1 cellular context compared by ENCODE assay signal in the genomic region with DNA sequence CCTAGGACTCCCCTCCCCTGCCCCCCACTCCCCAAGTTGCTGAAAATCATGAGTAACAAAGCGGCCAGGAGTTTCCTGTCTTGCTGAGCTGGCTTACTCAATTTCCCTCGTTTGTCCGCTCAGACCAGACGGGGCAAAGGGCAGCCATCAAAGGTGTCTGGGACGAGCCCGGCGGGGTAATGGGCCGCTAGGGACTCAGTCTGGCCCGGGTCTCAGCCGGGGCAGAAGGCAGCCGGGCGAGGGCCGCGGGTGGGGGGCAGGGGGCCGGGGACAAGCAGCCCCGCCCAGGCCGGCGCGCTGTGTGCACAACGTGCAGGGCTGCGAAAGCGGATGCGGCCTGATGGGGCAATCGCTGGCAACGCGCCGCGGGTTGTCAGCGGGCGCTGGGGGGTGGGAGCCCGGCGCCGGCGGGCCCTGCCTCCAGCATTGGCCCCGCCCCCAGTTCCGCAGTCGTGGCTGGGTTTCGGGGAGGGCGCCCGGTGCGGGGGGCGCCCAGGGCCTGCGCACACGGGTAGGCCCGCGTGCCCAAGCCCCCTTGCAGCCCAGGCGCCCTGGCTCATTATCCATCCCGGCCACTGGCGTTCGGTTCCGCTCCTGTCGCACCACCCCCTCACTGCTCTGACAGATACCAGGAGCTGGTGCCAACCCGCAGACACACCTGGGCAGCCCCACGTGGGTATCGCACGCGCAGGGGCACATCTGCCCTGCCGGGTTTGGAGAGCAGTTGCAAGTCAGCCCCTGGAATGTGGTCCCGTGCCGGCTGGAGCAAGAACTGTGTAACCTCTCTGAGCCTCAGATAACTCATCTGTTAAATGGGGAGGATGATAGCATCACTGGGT.
TF ChIP-seq lines count a peak whose summit lies in the region.

No MANE protein-coding gene starts in this region.

TF ChIP-seq in K562, 482 proteins besides CTCF, POLR2A, EP300 and RAD21 (continued from another document and continues in another):
- peak; percentile 91; the same call in 1 of the 2 replicates for TF ChIP-seq MBD1 (CRISPR knock-in tag; IDR thresholded peaks at IDR 0.05)
- TF ChIP-seq ZBTB11 (CRISPR knock-in tag; IDR thresholded peaks at IDR 0.05) = no peak
- TF ChIP-seq TAF7 (tag; IDR thresholded peaks at IDR 0.05) = peak; percentile 21; the same call in 1 of the 2 replicates
- no peak for TF ChIP-seq XRCC4 (IDR thresholded peaks at IDR 0.05; ENCODE audit: extremely low read depth, insufficient read depth, insufficient read length)
- no peak for TF ChIP-seq ZNF3 (CRISPR knock-in tag; IDR thresholded peaks at IDR 0.05)
- no peak for TF ChIP-seq NCOA2 (IDR thresholded peaks at IDR 0.05; ENCODE audit: partially characterized antibody in 2 of 2)
- no peak for TF ChIP-seq TAF15 (IDR thresholded peaks at IDR 0.05; ENCODE audit: low read depth, low read length)
- TF ChIP-seq, protein P1, sequence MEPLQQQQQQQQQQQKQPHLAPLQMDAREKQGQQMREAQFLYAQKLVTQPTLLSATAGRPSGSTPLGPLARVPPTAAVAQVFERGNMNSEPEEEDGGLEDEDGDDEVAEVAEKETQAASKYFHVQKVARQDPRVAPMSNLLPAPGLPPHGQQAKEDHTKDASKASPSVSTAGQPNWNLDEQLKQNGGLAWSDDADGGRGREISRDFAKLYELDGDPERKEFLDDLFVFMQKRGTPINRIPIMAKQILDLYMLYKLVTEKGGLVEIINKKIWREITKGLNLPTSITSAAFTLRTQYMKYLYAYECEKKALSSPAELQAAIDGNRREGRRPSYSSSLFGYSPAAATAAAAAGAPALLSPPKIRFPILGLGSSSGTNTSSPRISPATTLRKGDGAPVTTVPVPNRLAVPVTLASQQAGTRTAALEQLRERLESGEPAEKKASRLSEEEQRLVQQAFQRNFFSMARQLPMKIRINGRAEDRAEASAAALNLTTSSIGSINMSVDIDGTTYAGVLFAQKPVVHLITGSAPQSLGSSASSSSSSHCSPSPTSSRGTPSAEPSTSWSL (CRISPR knock-in tag; IDR thresholded peaks at IDR 0.05; ENCODE audit: borderline replicate concordance) = peak; percentile 86
- TF ChIP-seq KLF6 (CRISPR knock-in tag; IDR thresholded peaks at IDR 0.05; ENCODE audit: borderline replicate concordance) = peak; percentile 85
- no peak for TF ChIP-seq CREB5 (CRISPR knock-in tag; IDR thresholded peaks at IDR 0.05)
- TF ChIP-seq HLTF (IDR thresholded peaks at IDR 0.05) = peak; percentile 23; the same call in 1 of the 2 replicates
- no peak for TF ChIP-seq HDAC3 (IDR thresholded peaks at IDR 0.05; ENCODE audit: borderline replicate concordance, partially characterized antibody)
- no peak; the same call in 1 of the 2 replicates for TF ChIP-seq NR4A1 (CRISPR knock-in tag; IDR thresholded peaks at IDR 0.05)
- TF ChIP-seq NR4A1 (tag; IDR thresholded peaks at IDR 0.05) = peak; percentile 84
- peak; percentile 19; the same call in 1 of the 2 replicates for TF ChIP-seq NKRF (IDR thresholded peaks at IDR 0.05; ENCODE audit: borderline replicate concordance)
- TF ChIP-seq FOXJ2 (tag; IDR thresholded peaks at IDR 0.05) = no peak
- no peak for TF ChIP-seq BRF1 (IDR thresholded peaks at IDR 0.05; ENCODE audit: borderline replicate concordance, extremely low read depth, insufficient read length)
- 0 out of 2 replicates have a peak, but pooled peaks have one; percentile 68 for TF ChIP-seq TEAD2 (tag; IDR thresholded peaks at IDR 0.05)
- TF ChIP-seq MTF1 (CRISPR knock-in tag; IDR thresholded peaks at IDR 0.05; ENCODE audit: borderline replicate concordance) = 0 out of 2 replicates have a peak, but pooled peaks have one; percentile 12
- TF ChIP-seq ZNF75A (CRISPR knock-in tag; IDR thresholded peaks at IDR 0.05) = peak; percentile 70; the same call in 1 of the 2 replicates
- TF ChIP-seq CHCHD3 (CRISPR knock-in tag; IDR thresholded peaks at IDR 0.05) = no peak
- TF ChIP-seq ZNF217 (CRISPR knock-in tag; IDR thresholded peaks at IDR 0.05) = no peak
- TF ChIP-seq ZNF224 (CRISPR knock-in tag; IDR thresholded peaks at IDR 0.05) = no peak
- 0 out of 2 replicates have a peak, but pooled peaks have one; percentile 70 for TF ChIP-seq HDAC8 (tag; IDR thresholded peaks at IDR 0.05)
- TF ChIP-seq ZNF561 (CRISPR knock-in tag; conservative IDR thresholded peaks at IDR 0.05) = no peak
- TF ChIP-seq HIVEP1 (CRISPR knock-in tag; IDR thresholded peaks at IDR 0.05) = 0 out of 2 replicates have a peak, but pooled peaks have one; percentile 71
- 0 out of 2 replicates have a peak, but pooled peaks have one; percentile 43 for TF ChIP-seq GTF2A2 (tag; IDR thresholded peaks at IDR 0.05)
- peak; percentile 47; the same call in 1 of the 2 replicates for TF ChIP-seq ERF (CRISPR knock-in tag; IDR thresholded peaks at IDR 0.05)
- TF ChIP-seq, protein P2, sequence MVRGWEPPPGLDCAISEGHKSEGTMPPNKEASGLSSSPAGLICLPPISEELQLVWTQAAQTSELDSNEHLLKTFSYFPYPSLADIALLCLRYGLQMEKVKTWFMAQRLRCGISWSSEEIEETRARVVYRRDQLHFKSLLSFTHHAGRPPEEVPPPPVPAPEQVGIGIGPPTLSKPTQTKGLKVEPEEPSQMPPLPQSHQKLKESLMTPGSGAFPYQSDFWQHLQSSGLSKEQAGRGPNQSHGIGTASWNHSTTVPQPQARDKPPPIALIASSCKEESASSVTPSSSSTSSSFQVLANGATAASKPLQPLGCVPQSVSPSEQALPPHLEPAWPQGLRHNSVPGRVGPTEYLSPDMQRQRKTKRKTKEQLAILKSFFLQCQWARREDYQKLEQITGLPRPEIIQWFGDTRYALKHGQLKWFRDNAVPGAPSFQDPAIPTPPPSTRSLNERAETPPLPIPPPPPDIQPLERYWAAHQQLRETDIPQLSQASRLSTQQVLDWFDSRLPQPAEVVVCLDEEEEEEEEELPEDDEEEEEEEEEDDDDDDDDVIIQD (CRISPR knock-in tag; IDR thresholded peaks at IDR 0.05) = 0 out of 2 replicates have a peak, but pooled peaks have one; percentile 62
- peak; percentile 55 for TF ChIP-seq ZBTB2 (IDR thresholded peaks at IDR 0.05)
- no peak for TF ChIP-seq NR3C1 (CRISPR knock-in tag; IDR thresholded peaks at IDR 0.05)
- TF ChIP-seq PHB2 (IDR thresholded peaks at IDR 0.05; ENCODE audit: low read depth) = no peak
- TF ChIP-seq, protein P3, sequence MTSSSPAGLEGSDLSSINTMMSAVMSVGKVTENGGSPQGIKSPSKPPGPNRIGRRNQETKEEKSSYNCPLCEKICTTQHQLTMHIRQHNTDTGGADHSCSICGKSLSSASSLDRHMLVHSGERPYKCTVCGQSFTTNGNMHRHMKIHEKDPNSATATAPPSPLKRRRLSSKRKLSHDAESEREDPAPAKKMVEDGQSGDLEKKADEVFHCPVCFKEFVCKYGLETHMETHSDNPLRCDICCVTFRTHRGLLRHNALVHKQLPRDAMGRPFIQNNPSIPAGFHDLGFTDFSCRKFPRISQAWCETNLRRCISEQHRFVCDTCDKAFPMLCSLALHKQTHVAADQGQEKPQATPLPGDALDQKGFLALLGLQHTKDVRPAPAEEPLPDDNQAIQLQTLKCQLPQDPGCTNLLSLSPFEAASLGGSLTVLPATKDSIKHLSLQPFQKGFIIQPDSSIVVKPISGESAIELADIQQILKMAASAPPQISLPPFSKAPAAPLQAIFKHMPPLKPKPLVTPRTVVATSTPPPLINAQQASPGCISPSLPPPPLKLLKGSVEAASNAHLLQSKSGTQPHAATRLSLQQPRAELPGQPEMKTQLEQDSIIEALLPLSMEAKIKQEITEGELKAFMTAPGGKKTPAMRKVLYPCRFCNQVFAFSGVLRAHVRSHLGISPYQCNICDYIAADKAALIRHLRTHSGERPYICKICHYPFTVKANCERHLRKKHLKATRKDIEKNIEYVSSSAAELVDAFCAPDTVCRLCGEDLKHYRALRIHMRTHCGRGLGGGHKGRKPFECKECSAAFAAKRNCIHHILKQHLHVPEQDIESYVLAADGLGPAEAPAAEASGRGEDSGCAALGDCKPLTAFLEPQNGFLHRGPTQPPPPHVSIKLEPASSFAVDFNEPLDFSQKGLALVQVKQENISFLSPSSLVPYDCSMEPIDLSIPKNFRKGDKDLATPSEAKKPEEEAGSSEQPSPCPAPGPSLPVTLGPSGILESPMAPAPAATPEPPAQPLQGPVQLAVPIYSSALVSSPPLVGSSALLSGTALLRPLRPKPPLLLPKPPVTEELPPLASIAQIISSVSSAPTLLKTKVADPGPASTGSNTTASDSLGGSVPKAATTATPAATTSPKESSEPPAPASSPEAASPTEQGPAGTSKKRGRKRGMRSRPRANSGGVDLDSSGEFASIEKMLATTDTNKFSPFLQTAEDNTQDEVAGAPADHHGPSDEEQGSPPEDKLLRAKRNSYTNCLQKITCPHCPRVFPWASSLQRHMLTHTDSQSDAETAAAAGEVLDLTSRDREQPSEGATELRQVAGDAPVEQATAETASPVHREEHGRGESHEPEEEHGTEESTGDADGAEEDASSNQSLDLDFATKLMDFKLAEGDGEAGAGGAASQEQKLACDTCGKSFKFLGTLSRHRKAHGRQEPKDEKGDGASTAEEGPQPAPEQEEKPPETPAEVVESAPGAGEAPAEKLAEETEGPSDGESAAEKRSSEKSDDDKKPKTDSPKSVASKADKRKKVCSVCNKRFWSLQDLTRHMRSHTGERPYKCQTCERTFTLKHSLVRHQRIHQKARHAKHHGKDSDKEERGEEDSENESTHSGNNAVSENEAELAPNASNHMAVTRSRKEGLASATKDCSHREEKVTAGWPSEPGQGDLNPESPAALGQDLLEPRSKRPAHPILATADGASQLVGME (CRISPR knock-in tag; IDR thresholded peaks at IDR 0.05) = peak; percentile 86; the same call in 1 of the 2 replicates
